In genomic region chr11:78840190-78840589, GRCh38 we compare ENCODE assay signal across 16 cellular contexts.
A peak's percentile ranks its signal among the peaks of the same experiment; 100 is the strongest.
DNase-seq lines count a peak whose midpoint lies in the region; ATAC-seq and TF ChIP-seq lines count a peak whose summit lies in the region.
"Had no signal": no experiment of that assay in that cellular context is flagged by ENCODE, and none has a peak within 500 bp of the region (broad histone marks: within the 10 kb centered on the region; RNA-seq: fewer than 3 reads in every experiment).

No MANE protein-coding gene starts in this region.

- no peak overlapping the region for H3K4ac ChIP-seq in trophoblast cell (ENCODE audit: low read depth, low read length)

- intact Hi-C loops in left ventricle myocardium superior (cut with micrococcal nuclease) = no loop called here

- H4K12ac ChIP-seq in trophoblast cell (ENCODE audit: low read depth, low read length) = no peak overlapping the region

- H4K8ac ChIP-seq in trophoblast cell (ENCODE audit: low read depth, low read length) = no peak overlapping the region

- H4K91ac ChIP-seq in trophoblast cell (ENCODE audit: low read depth, low read length) = no peak overlapping the region

- H3K4me1 ChIP-seq in smooth muscle cell (ENCODE audit: low read depth) = no peaks in the 10 kb centered on the region
- peaks cover 5 to 6% of the 10 kb centered on the region in 2 experiments for H3K4me1 ChIP-seq in trophoblast cell (ENCODE audit: control insufficient read depth in 1 of 2, insufficient read depth in 2 of 2, low read length in 2 of 2)

- H4K20me1 ChIP-seq in smooth muscle cell (ENCODE audit: low read depth) = no peaks in the 10 kb centered on the region

- no peak for TF ChIP-seq CTCF in smooth muscle cell (IDR thresholded peaks at IDR 0.05; ENCODE audit: borderline replicate concordance, insufficient read depth, poor library complexity, severe bottlenecking)

- H2AK5ac ChIP-seq in trophoblast cell (ENCODE audit: low read length) = no peak overlapping the region

- H3K27ac ChIP-seq in smooth muscle cell (ENCODE audit: low read depth) = peak overlapping the region; percentile 70
- no peak overlapping the region for H3K27ac ChIP-seq in trophoblast cell (ENCODE audit: low read depth, low read length)

- 19% methylated on average over 3 of the region's 3 CpGs for WGBS in smooth muscle cell (ENCODE audit: low lambda C conversion rate)
- WGBS in trophoblast cell (ENCODE audit: extremely low coverage, insufficient coverage, insufficient read length) = no CpG with 5 or more reads among the region's 3 CpGs

- H3K14ac ChIP-seq in trophoblast cell (ENCODE audit: low read length) = no peak overlapping the region

- no peak overlapping the region for H2BK120ac ChIP-seq in trophoblast cell (ENCODE audit: insufficient read depth, low read length, poor library complexity)

- no peak overlapping the region for H3K9ac ChIP-seq in smooth muscle cell (ENCODE audit: low read depth)
- H3K9ac ChIP-seq in trophoblast cell (ENCODE audit: low read length) = no peak overlapping the region

- H3K27me3 ChIP-seq in smooth muscle cell (ENCODE audit: low read depth) (no peaks in the 10 kb centered on the region), trophoblast cell (ENCODE audit: insufficient read depth, low read length) (no peaks in the 10 kb centered on the region)

- H3K4me3 ChIP-seq in smooth muscle cell = no peak overlapping the region
- no peak overlapping the region for H3K4me3 ChIP-seq in trophoblast cell (ENCODE audit: low read depth, low read length)

- peak overlapping the region; percentile 56 for H3K4me2 ChIP-seq in smooth muscle cell
- H3K4me2 ChIP-seq in trophoblast cell (ENCODE audit: low read length) = no peak overlapping the region

- ATAC-seq in left ventricle myocardium superior = peak; percentile 87
- ATAC-seq in HG02623 (IDR thresholded peaks at IDR 0.05; ENCODE audit: unreplicated experiment) = no peak
- ATAC-seq: CD8-positive, alpha-beta T cell; stimulated activated naive B cell treated with anti-CD40 and anti-IgM and Interleukin-4, amounts not matched to agents 10 μg/mL and 1 μg/mL and 100 μg/mL, for 72 hours had no signal

- H2BK12ac ChIP-seq in trophoblast cell (ENCODE audit: low read length) = no peak overlapping the region

- no peaks in the 10 kb centered on the region for H3K79me1 ChIP-seq in trophoblast cell (ENCODE audit: low read length)

- no peak overlapping the region for H3K23ac ChIP-seq in trophoblast cell (ENCODE audit: low read length)

- H3K9me3 ChIP-seq in smooth muscle cell (replicated peaks; ENCODE audit: low read depth) = no peaks in the 10 kb centered on the region
- H3K9me3 ChIP-seq in trophoblast cell (ENCODE audit: insufficient read depth, low read depth, low read length) = no peaks in the 10 kb centered on the region

- no peak overlapping the region for H2BK5ac ChIP-seq in trophoblast cell (ENCODE audit: low read depth, low read length, poor library complexity)

- H3K79me2 ChIP-seq in smooth muscle cell (ENCODE audit: low read depth) = no peaks in the 10 kb centered on the region
- no peaks in the 10 kb centered on the region for H3K79me2 ChIP-seq in trophoblast cell (ENCODE audit: control insufficient read depth, insufficient read depth, low read length, poor library complexity)

- H2AFZ ChIP-seq in smooth muscle cell (ENCODE audit: low read depth) = no peak overlapping the region
- no peak overlapping the region for H2AFZ ChIP-seq in trophoblast cell (ENCODE audit: insufficient read depth, low read length, poor library complexity)

- peak; percentile 69 for DNase-seq in GM03348 (ENCODE audit: low spot score)
- DNase-seq in brain pericyte (ENCODE audit: low read depth, low spot score) = peak; percentile 67
- DNase-seq in left ventricle myocardium superior = no peak
- no peak for DNase-seq in smooth muscle cell (lab: John Stamatoyannopoulos, UW; ENCODE audit: unreplicated experiment)
- DNase-seq in SW480 (ENCODE audit: low spot score) = no peak
- DNase-seq in SIG-M5 treated with dmso at 0.1 percent for 504 hours (lab: John Stamatoyannopoulos, UW; ENCODE audit: unreplicated experiment) = no peak
- no peak for DNase-seq in trophoblast cell
- DNase-seq: activated naive CD8-positive, alpha-beta T cell treated with anti-CD3 and anti-CD28 coated beads for 36 hours; CD8-positive, alpha-beta T cell; hippocampal formation; Karpas-422; NCI-H146; NCI-H526 treated with DMSO at 0.1 percent for 48 hours; stimulated activated CD4-positive, alpha-beta T cell treated with anti-CD3 and anti-CD28 coated beads, Interleukin-4, amount 100 ng/mL, for 24 hours; stimulated activated naive B cell treated with anti-CD40 and anti-IgM and Interleukin-4, amounts not matched to agents 10 μg/mL and 1 μg/mL and 100 μg/mL, for 72 hours had no signal

- H3K36me3 ChIP-seq in smooth muscle cell (ENCODE audit: low read depth) (no peaks in the 10 kb centered on the region), trophoblast cell (ENCODE audit: control insufficient read depth in 1 of 2, insufficient read depth in 2 of 2, low read length in 2 of 2) (peaks cover 3 to 4% of the 10 kb centered on the region in 2 experiments)

- H3K18ac ChIP-seq in trophoblast cell (ENCODE audit: low read length) = no peak overlapping the region

- H3F3A ChIP-seq in smooth muscle cell (ENCODE audit: low read depth) = peaks cover 16% of the 10 kb centered on the region

Comparison
In these comparisons a context has a peak if more than half of its experiments do, and no peak if none do; other contexts are left out.
1. DNase-seq: peak in GM03348 (single experiment) and brain pericyte (single experiment); none in left ventricle myocardium superior (single experiment), smooth muscle cell (single experiment), SW480 (single experiment), SIG-M5 treated with dmso at 0.1 percent for 504 hours (single experiment) and trophoblast cell (0 of 2).